13 cellular contexts compared by ENCODE assay signal in genomic region chr5:56637321-56637920, GRCh38.
DNase-seq lines count a peak whose midpoint lies in the region; ATAC-seq and TF ChIP-seq lines count a peak whose summit lies in the region.
"Had no signal": no experiment of that assay in that cellular context is flagged by ENCODE, and none has a peak within 500 bp of the region (broad histone marks: within the 10 kb centered on the region; RNA-seq: fewer than 3 reads in every experiment).

No MANE protein-coding gene starts in this region.

- peak; percentile 30 to 42 for TF ChIP-seq RAD21 in liver (IDR thresholded peaks at IDR 0.05)

- no peak for TF ChIP-seq CTCF in liver (IDR thresholded peaks at IDR 0.05; ENCODE audit: low read depth, low read length, missing input control)

- peak overlapping the region in 1 of 3 donors; percentile 95 for H3K27ac Mint-ChIP-seq in CD4-positive, CD25-positive, alpha-beta regulatory T cell
- H3K27ac Mint-ChIP-seq in stimulated activated effector memory CD8-positive, alpha-beta T cell treated with anti-CD3 and anti-CD28 coated beads, Interleukin-12 subunit alpha, Interleukin-12 subunit beta, amount 100 ng/mL, for 72 hours = no peak overlapping the region
- H3K27ac Mint-ChIP-seq: activated CD8-positive, alpha-beta T cell treated with anti-CD3 and anti-CD28 coated beads for 36 hours; activated naive CD8-positive, alpha-beta T cell treated with anti-CD3 and anti-CD28 coated beads, Interleukin-2, amount 50 U/mL, for 24 hours; immature natural killer cell had no signal

- H3K4me1 ChIP-seq in CD4-positive, CD25-positive, alpha-beta regulatory T cell (ENCODE audit: control insufficient read depth, insufficient read depth, low read length, poor library complexity, severe bottlenecking) = no peaks in the 10 kb centered on the region
- H3K4me1 ChIP-seq in liver (ENCODE audit: control insufficient read depth in 4 of 4, insufficient read depth in 4 of 4, low read length in 3 of 4) = peaks cover 4 to 27% (median 25%) of the 10 kb centered on the region in 4 donors

- peak overlapping the region; percentile 77 for H3K27ac ChIP-seq in CD4-positive, CD25-positive, alpha-beta regulatory T cell (ENCODE audit: insufficient read depth, low read length, poor library complexity, severe bottlenecking)
- H3K27ac ChIP-seq in liver (ENCODE audit: low read depth in 1 of 2, low read length in 2 of 2) = no peak overlapping the region
- H3K27ac ChIP-seq: BLaER1, thoracic aorta had no signal

- H3K36me3 Mint-ChIP-seq in CD4-positive, CD25-positive, alpha-beta regulatory T cell = peaks cover 3% of the 10 kb centered on the region
- no peaks in the 10 kb centered on the region for H3K36me3 Mint-ChIP-seq in stimulated activated effector memory CD8-positive, alpha-beta T cell treated with anti-CD3 and anti-CD28 coated beads, Interleukin-12 subunit alpha, Interleukin-12 subunit beta, amount 100 ng/mL, for 72 hours
- H3K36me3 Mint-ChIP-seq: immature natural killer cell had no signal

- H3K27me3 ChIP-seq in CD4-positive, CD25-positive, alpha-beta regulatory T cell (ENCODE audit: control insufficient read depth, insufficient read depth, low read length) = no peaks in the 10 kb centered on the region
- H3K27me3 ChIP-seq in liver (ENCODE audit: control insufficient read depth in 4 of 4, insufficient read depth in 4 of 4, low read length in 3 of 4) = no peaks in the 10 kb centered on the region
- H3K27me3 ChIP-seq: BLaER1 had no signal

- H3K4me3 Mint-ChIP-seq in CD4-positive, CD25-positive, alpha-beta regulatory T cell = no peak overlapping the region
- no peak overlapping the region for H3K4me3 Mint-ChIP-seq in stimulated activated effector memory CD8-positive, alpha-beta T cell treated with anti-CD3 and anti-CD28 coated beads, Interleukin-12 subunit alpha, Interleukin-12 subunit beta, amount 100 ng/mL, for 72 hours
- H3K4me3 Mint-ChIP-seq: activated CD8-positive, alpha-beta T cell treated with anti-CD3 and anti-CD28 coated beads for 36 hours; activated naive CD8-positive, alpha-beta T cell treated with anti-CD3 and anti-CD28 coated beads, Interleukin-2, amount 50 U/mL, for 24 hours; immature natural killer cell had no signal

- 21% methylated on average over 3 of the region's 3 CpGs for WGBS in liver

- H3K4me3 ChIP-seq in CD4-positive, CD25-positive, alpha-beta regulatory T cell (ENCODE audit: low read depth, low read length) = no peak overlapping the region
- no peak overlapping the region for H3K4me3 ChIP-seq in liver (ENCODE audit: low read depth in 1 of 3, low read length in 3 of 3)
- H3K4me3 ChIP-seq: BLaER1, thoracic aorta had no signal

- DNase-seq in CD4-positive, CD25-positive, alpha-beta regulatory T cell = no peak
- peak; percentile 23 for DNase-seq in HuH-7.5 (ENCODE audit: low spot score)
- DNase-seq in amniotic epithelial cell (ENCODE audit: low read depth) = peak; percentile 77
- DNase-seq in NCI-H1048 (lab: John Stamatoyannopoulos, UW) = no peak
- DNase-seq in stimulated activated effector memory CD8-positive, alpha-beta T cell treated with anti-CD3 and anti-CD28 coated beads, Interleukin-12 subunit alpha, Interleukin-12 subunit beta, amount 100 ng/mL, for 72 hours (ENCODE audit: low spot score in 2 of 2) = no peak
- DNase-seq: activated CD8-positive, alpha-beta T cell treated with anti-CD3 and anti-CD28 coated beads for 36 hours; activated naive CD8-positive, alpha-beta T cell treated with anti-CD3 and anti-CD28 coated beads, Interleukin-2, amount 50 U/mL, for 24 hours; immature natural killer cell had no signal

- no peaks in the 10 kb centered on the region for H3K9me3 ChIP-seq in CD4-positive, CD25-positive, alpha-beta regulatory T cell (ENCODE audit: control insufficient read depth in 2 of 2, low read length in 2 of 2)
- H3K9me3 ChIP-seq in liver (ENCODE audit: control insufficient read depth in 4 of 4, low read length in 3 of 4) = no peaks in the 10 kb centered on the region
- H3K9me3 ChIP-seq: BLaER1, thoracic aorta had no signal

- peaks cover 7 to 27% (median 13%) of the 10 kb centered on the region in 4 donors for H3K4me1 Mint-ChIP-seq in CD4-positive, CD25-positive, alpha-beta regulatory T cell
- H3K4me1 Mint-ChIP-seq in stimulated activated effector memory CD8-positive, alpha-beta T cell treated with anti-CD3 and anti-CD28 coated beads, Interleukin-12 subunit alpha, Interleukin-12 subunit beta, amount 100 ng/mL, for 72 hours = peaks cover 7% of the 10 kb centered on the region
- H3K4me1 Mint-ChIP-seq: immature natural killer cell had no signal

- H3K9me3 Mint-ChIP-seq in CD4-positive, CD25-positive, alpha-beta regulatory T cell = peaks cover 0 to 4% (median 0%) of the 10 kb centered on the region in 7 donors
- no peaks in the 10 kb centered on the region for H3K9me3 Mint-ChIP-seq in stimulated activated effector memory CD8-positive, alpha-beta T cell treated with anti-CD3 and anti-CD28 coated beads, Interleukin-12 subunit alpha, Interleukin-12 subunit beta, amount 100 ng/mL, for 72 hours
- H3K9me3 Mint-ChIP-seq: activated CD8-positive, alpha-beta T cell treated with anti-CD3 and anti-CD28 coated beads for 36 hours; activated naive CD8-positive, alpha-beta T cell treated with anti-CD3 and anti-CD28 coated beads, Interleukin-2, amount 50 U/mL, for 24 hours; immature natural killer cell had no signal

- H3K36me3 ChIP-seq in CD4-positive, CD25-positive, alpha-beta regulatory T cell (ENCODE audit: control insufficient read depth, insufficient read depth, low read length) = no peaks in the 10 kb centered on the region
- no peaks in the 10 kb centered on the region for H3K36me3 ChIP-seq in liver (ENCODE audit: control insufficient read depth in 4 of 4, insufficient read depth in 3 of 4, low read depth in 1 of 4, low read length in 3 of 4)
- H3K36me3 ChIP-seq: BLaER1, thoracic aorta had no signal

- no peak for ATAC-seq in CD4-positive, CD25-positive, alpha-beta regulatory T cell (ENCODE audit: low read depth in 2 of 2)
- ATAC-seq in GM18517 (IDR thresholded peaks at IDR 0.05; ENCODE audit: unreplicated experiment) = no peak
- no peak for ATAC-seq in stimulated activated effector memory CD8-positive, alpha-beta T cell treated with anti-CD3 and anti-CD28 coated beads, Interleukin-12 subunit alpha, Interleukin-12 subunit beta, amount 100 ng/mL, for 72 hours
- ATAC-seq in HG03460 (IDR thresholded peaks at IDR 0.05; ENCODE audit: unreplicated experiment) = no peak
- ATAC-seq: activated CD8-positive, alpha-beta T cell treated with anti-CD3 and anti-CD28 coated beads for 36 hours; activated naive CD8-positive, alpha-beta T cell treated with anti-CD3 and anti-CD28 coated beads, Interleukin-2, amount 50 U/mL, for 24 hours had no signal

- H3K27me3 Mint-ChIP-seq in CD4-positive, CD25-positive, alpha-beta regulatory T cell = peaks cover 5% of the 10 kb centered on the region
- H3K27me3 Mint-ChIP-seq: activated CD8-positive, alpha-beta T cell treated with anti-CD3 and anti-CD28 coated beads for 36 hours; activated naive CD8-positive, alpha-beta T cell treated with anti-CD3 and anti-CD28 coated beads, Interleukin-2, amount 50 U/mL, for 24 hours had no signal

- no peak overlapping the region for H3K9ac ChIP-seq in liver (ENCODE audit: low read depth in 1 of 2, low read length in 2 of 2)
- H3K9ac ChIP-seq: BLaER1 had no signal

TF ChIP-seq in liver, 16 proteins besides CTCF, POLR2A, EP300 and RAD21:
- TF ChIP-seq HNF4A (conservative IDR thresholded peaks at IDR 0.05) (peak; percentile 86 to 89), RXRA (IDR thresholded peaks at IDR 0.05) (peak in 1 of 2 donors; percentile 16), SP1 (IDR thresholded peaks at IDR 0.05) (peak; percentile 85), YY1 (IDR thresholded peaks at IDR 0.05) (no peak), TAF1 (conservative IDR thresholded peaks at IDR 0.05) (no peak), NR2F2 (IDR thresholded peaks at IDR 0.05) (no peak), FOXA2 (IDR thresholded peaks at IDR 0.05) (no peak), GABPA (IDR thresholded peaks at IDR 0.05 in 1 of 2, conservative IDR thresholded peaks at IDR 0.05 in 1 of 2) (no peak), ATF3 (IDR thresholded peaks at IDR 0.05) (peak; percentile 70), JUND (IDR thresholded peaks at IDR 0.05) (peak in 1 of 2 donors; percentile 30), HNF4G (IDR thresholded peaks at IDR 0.05) (peak; percentile 72)

Comparison
In these comparisons a context has a peak if more than half of its experiments do, and no peak if none do; other contexts are left out.
1. DNase-seq: peak in HuH-7.5 (single experiment) and amniotic epithelial cell (single experiment); none in CD4-positive, CD25-positive, alpha-beta regulatory T cell (0 of 3), NCI-H1048 (single experiment) and stimulated activated effector memory CD8-positive, alpha-beta T cell treated with anti-CD3 and anti-CD28 coated beads, Interleukin-12 subunit alpha, Interleukin-12 subunit beta, amount 100 ng/mL, for 72 hours (0 of 2).